In genomic region chr19:38615007-38615581, GRCh38 we compare ENCODE assay signal across 20 cellular contexts. TPM values are rescaled to one million over a fixed set of nuclear protein-coding genes. Genes with fewer than 3 reads are reported as not detected.
DNase-seq lines count a peak whose midpoint lies in the region; ATAC-seq and TF ChIP-seq lines count a peak whose summit lies in the region.
"Had no signal": no experiment of that assay in that cellular context is flagged by ENCODE, and none has a peak within 500 bp of the region (broad histone marks: within the 10 kb centered on the region; RNA-seq: fewer than 3 reads in every experiment).

No MANE protein-coding gene starts in this region.

- no peak overlapping the region for H4K91ac ChIP-seq in trophoblast cell (ENCODE audit: low read depth, low read length)

- H3K9me3 Mint-ChIP-seq in activated naive CD4-positive, alpha-beta T cell treated with anti-CD3 and anti-CD28 coated beads for 36 hours: no peaks in the 10 kb centered on the region
- H3K9me3 Mint-ChIP-seq in central memory CD8-positive, alpha-beta T cell: no peaks in the 10 kb centered on the region
- no peaks in the 10 kb centered on the region for H3K9me3 Mint-ChIP-seq in stimulated activated naive B cell treated with anti-CD40 and anti-IgM and Interleukin-4, amounts not matched to agents 10 μg/mL and 1 μg/mL and 100 μg/mL, for 72 hours
- H3K9me3 Mint-ChIP-seq: endodermal cell had no signal

- no peak overlapping the region for H2AFZ ChIP-seq in OCI-LY1 (ENCODE audit: low read length)
- H2AFZ ChIP-seq in trophoblast cell (ENCODE audit: insufficient read depth, low read length, poor library complexity): no peak overlapping the region

- no peaks in the 10 kb centered on the region for H3K9me2 ChIP-seq in OCI-LY1 (ENCODE audit: low read depth, low read length)

- no peak overlapping the region for H3K27ac Mint-ChIP-seq in activated naive CD4-positive, alpha-beta T cell treated with anti-CD3 and anti-CD28 coated beads for 36 hours
- peak overlapping the region; percentile 76 for H3K27ac Mint-ChIP-seq in central memory CD8-positive, alpha-beta T cell (ENCODE audit: low read depth)
- peak overlapping the region; percentile 93 for H3K27ac Mint-ChIP-seq in stimulated activated naive B cell treated with anti-CD40 and anti-IgM and Interleukin-4, amounts not matched to agents 10 μg/mL and 1 μg/mL and 100 μg/mL, for 72 hours
- H3K27ac Mint-ChIP-seq: endodermal cell had no signal

- H3K4me2 ChIP-seq in OCI-LY1 (ENCODE audit: low read length) (peak overlapping the region; percentile 73), trophoblast cell (ENCODE audit: low read length) (no peak overlapping the region)

- no peaks in the 10 kb centered on the region for H3K27me3 Mint-ChIP-seq in activated naive CD4-positive, alpha-beta T cell treated with anti-CD3 and anti-CD28 coated beads for 36 hours (ENCODE audit: low read depth)
- no peaks in the 10 kb centered on the region for H3K27me3 Mint-ChIP-seq in central memory CD8-positive, alpha-beta T cell
- H3K27me3 Mint-ChIP-seq in stimulated activated naive B cell treated with anti-CD40 and anti-IgM and Interleukin-4, amounts not matched to agents 10 μg/mL and 1 μg/mL and 100 μg/mL, for 72 hours: no peaks in the 10 kb centered on the region

- no peak overlapping the region for H2AK5ac ChIP-seq in trophoblast cell (ENCODE audit: low read length)

- peaks cover 46% of the 10 kb centered on the region for H3K4me1 Mint-ChIP-seq in activated naive CD4-positive, alpha-beta T cell treated with anti-CD3 and anti-CD28 coated beads for 36 hours (ENCODE audit: low read depth)
- peaks cover 66% of the 10 kb centered on the region for H3K4me1 Mint-ChIP-seq in central memory CD8-positive, alpha-beta T cell
- peaks cover 39 to 81% of the 10 kb centered on the region in 2 donors for H3K4me1 Mint-ChIP-seq in stimulated activated naive B cell treated with anti-CD40 and anti-IgM and Interleukin-4, amounts not matched to agents 10 μg/mL and 1 μg/mL and 100 μg/mL, for 72 hours

- no peak overlapping the region for H2BK12ac ChIP-seq in trophoblast cell (ENCODE audit: low read length)

- no peaks in the 10 kb centered on the region for H3K27me3 ChIP-seq in OCI-LY1 (ENCODE audit: insufficient read depth, low read length)
- H3K27me3 ChIP-seq in trophoblast cell (ENCODE audit: insufficient read depth, low read length): no peaks in the 10 kb centered on the region
- H3K27me3 ChIP-seq: sigmoid colon had no signal

- H3K4me3 ChIP-seq in OCI-LY1 (ENCODE audit: low read depth, low read length, poor library complexity, severe bottlenecking) (peak overlapping the region; percentile 100), trophoblast cell (ENCODE audit: low read depth, low read length) (no peak overlapping the region)
- H3K4me3 ChIP-seq: HAP-1, lung, sigmoid colon, SK-N-MC had no signal

- H2BK120ac ChIP-seq in trophoblast cell (ENCODE audit: insufficient read depth, low read length, poor library complexity): no peak overlapping the region

- no peak overlapping the region for H2BK5ac ChIP-seq in trophoblast cell (ENCODE audit: low read depth, low read length, poor library complexity)

- intact Hi-C loops in activated naive CD4-positive, alpha-beta T cell treated with anti-CD3 and anti-CD28 coated beads for 36 hours (cut with micrococcal nuclease): loop anchor here (5.0 to 10.0 kb wide), 4 partner anchors 58 to 710 kb away; partner anchors contain the start of genes KCNK6, RASGRP4, SIPA1L3 and WDR87
- intact Hi-C loops in Right ventricle myocardium superior (cut with DNase I): loop anchor here (10.0 kb wide), 1 partner anchor 320 kb away; the partner anchor contains the start of genes MRPS12 and SARS2

- no peak overlapping the region for H3K18ac ChIP-seq in trophoblast cell (ENCODE audit: low read length)

- no peaks in the 10 kb centered on the region for H3F3A ChIP-seq in OCI-LY1 (ENCODE audit: insufficient read depth, low read length)

- peaks cover 45% of the 10 kb centered on the region for H3K36me3 Mint-ChIP-seq in activated naive CD4-positive, alpha-beta T cell treated with anti-CD3 and anti-CD28 coated beads for 36 hours (ENCODE audit: low read depth)
- H3K36me3 Mint-ChIP-seq in central memory CD8-positive, alpha-beta T cell (ENCODE audit: insufficient read depth): peaks cover 57% of the 10 kb centered on the region
- H3K36me3 Mint-ChIP-seq in stimulated activated naive B cell treated with anti-CD40 and anti-IgM and Interleukin-4, amounts not matched to agents 10 μg/mL and 1 μg/mL and 100 μg/mL, for 72 hours: peaks cover 54 to 61% of the 10 kb centered on the region in 2 donors

- no peak for DNase-seq in activated naive CD4-positive, alpha-beta T cell treated with anti-CD3 and anti-CD28 coated beads for 36 hours
- DNase-seq in activated naive CD4-positive, alpha-beta T cell (lab: John Stamatoyannopoulos, UW): no peak
- DNase-seq in central memory CD8-positive, alpha-beta T cell (ENCODE audit: low spot score in 2 of 2): no peak
- no peak for DNase-seq in stimulated activated naive B cell treated with anti-CD40 and anti-IgM and Interleukin-4, amounts not matched to agents 10 μg/mL and 1 μg/mL and 100 μg/mL, for 72 hours
- DNase-seq in trophoblast cell (no peak), HCEC 1CT (no peak), Right ventricle myocardium superior (no peak)
- DNase-seq: activated effector memory CD4-positive, alpha-beta T cell treated with anti-CD3 and anti-CD28 coated beads, Interleukin-2, amount 50 U/mL, for 16 hours; endodermal cell; foreskin fibroblast; NCI-H1436 treated with DMSO at 0.1 percent for 48 hours; NCI-H345; nucleus accumbens; sigmoid colon; stimulated activated CD4-positive, alpha-beta T cell treated with anti-CD3 and anti-CD28 coated beads, Interleukin-4, amount 100 ng/mL, for 24 hours had no signal

- no peak overlapping the region for H3K23ac ChIP-seq in trophoblast cell (ENCODE audit: low read length)

- peak overlapping the region; percentile 38 for H3K4me3 Mint-ChIP-seq in activated naive CD4-positive, alpha-beta T cell treated with anti-CD3 and anti-CD28 coated beads for 36 hours
- peak overlapping the region; percentile 97 for H3K4me3 Mint-ChIP-seq in central memory CD8-positive, alpha-beta T cell
- peak overlapping the region; percentile 62 to 77 for H3K4me3 Mint-ChIP-seq in stimulated activated naive B cell treated with anti-CD40 and anti-IgM and Interleukin-4, amounts not matched to agents 10 μg/mL and 1 μg/mL and 100 μg/mL, for 72 hours
- H3K4me3 Mint-ChIP-seq: endodermal cell had no signal

- peaks cover 33% of the 10 kb centered on the region for H3K4me1 ChIP-seq in OCI-LY1 (ENCODE audit: insufficient read depth, low read length, severe bottlenecking)
- H3K4me1 ChIP-seq in trophoblast cell (ENCODE audit: control insufficient read depth in 1 of 2, insufficient read depth in 2 of 2, low read length in 2 of 2): peaks cover 11% of the 10 kb centered on the region in 2 experiments

- peak overlapping the region; percentile 94 for H3K27ac ChIP-seq in OCI-LY1 (ENCODE audit: low read depth, low read length, poor library complexity, severe bottlenecking)
- no peak overlapping the region for H3K27ac ChIP-seq in trophoblast cell (ENCODE audit: low read depth, low read length)
- H3K27ac ChIP-seq: HL-60, sigmoid colon, SK-N-MC had no signal

- WGBS in trophoblast cell (ENCODE audit: extremely low coverage, insufficient coverage, insufficient read length): no CpG with 5 or more reads among the region's 7 CpGs

- H3K9ac ChIP-seq in OCI-LY1 (ENCODE audit: low read length) (peak overlapping the region; percentile 22; the same call in 1 of the 2 replicates), trophoblast cell (ENCODE audit: low read length) (no peak overlapping the region)

- H3K79me1 ChIP-seq in trophoblast cell (ENCODE audit: low read length): peaks cover 8% of the 10 kb centered on the region

- no peak for ATAC-seq in central memory CD8-positive, alpha-beta T cell (replicated peaks; ENCODE audit: extremely low read depth, poor library complexity, severe bottlenecking)
- ATAC-seq in stimulated activated naive B cell treated with anti-CD40 and anti-IgM and Interleukin-4, amounts not matched to agents 10 μg/mL and 1 μg/mL and 100 μg/mL, for 72 hours (replicated peaks): no peak
- ATAC-seq in Right ventricle myocardium superior (ENCODE audit: poor library complexity): no peak

- no peak overlapping the region for H3K14ac ChIP-seq in trophoblast cell (ENCODE audit: low read length)

- CTCF ChIA-PET in activated naive CD4-positive, alpha-beta T cell treated with anti-CD3 and anti-CD28 coated beads for 36 hours (lab: Charles Lee): no interaction called here

- no peak overlapping the region for H4K8ac ChIP-seq in trophoblast cell (ENCODE audit: low read depth, low read length)

- H3K4ac ChIP-seq in trophoblast cell (ENCODE audit: low read depth, low read length): no peak overlapping the region

- H3K9me3 ChIP-seq in OCI-LY1 (ENCODE audit: low read length) (no peaks in the 10 kb centered on the region), trophoblast cell (ENCODE audit: insufficient read depth, low read depth, low read length) (peaks cover 3% of the 10 kb centered on the region)
- H3K9me3 ChIP-seq: HAP-1, sigmoid colon had no signal

- H4K12ac ChIP-seq in trophoblast cell (ENCODE audit: low read depth, low read length): no peak overlapping the region

- peaks cover 24% of the 10 kb centered on the region for H3K79me2 ChIP-seq in OCI-LY1 (ENCODE audit: insufficient read depth, low read length)
- H3K79me2 ChIP-seq in trophoblast cell (ENCODE audit: control insufficient read depth, insufficient read depth, low read length, poor library complexity): peaks cover 10% of the 10 kb centered on the region

- no peaks in the 10 kb centered on the region for H4K20me1 ChIP-seq in OCI-LY1 (ENCODE audit: insufficient read depth, low read length)

- TF ChIP-seq CTCF in OCI-LY1 (IDR thresholded peaks at IDR 0.05; ENCODE audit: low read length): no peak

- H3K36me3 ChIP-seq in OCI-LY1 (ENCODE audit: insufficient read depth, low read length): peaks cover 47% of the 10 kb centered on the region
- H3K36me3 ChIP-seq in trophoblast cell (ENCODE audit: control insufficient read depth in 1 of 2, insufficient read depth in 2 of 2, low read length in 2 of 2): peaks cover 0 to under 1% of the 10 kb centered on the region in 2 experiments
- H3K36me3 ChIP-seq: sigmoid colon had no signal

RNA-seq across cellular contexts. Expression of gene MAP4K1, which starts 2.7 kb away (rescaled TPM):
- total RNA-seq in activated naive CD4-positive, alpha-beta T cell treated with anti-CD3 and anti-CD28 coated beads for 36 hours: 100 to 1,000 TPM; 135 to 148 TPM
- polyA plus RNA-seq in trophoblast cell (2013): 0.56 and 0.72 TPM in 2 replicates
- total RNA-seq in Right ventricle myocardium superior: 1.3 TPM

RNA-seq across cellular contexts. Expression of gene EIF3K, which starts 3.9 kb away (rescaled TPM):
- 100 to 1,000 TPM; 299 to 324 TPM for total RNA-seq in activated naive CD4-positive, alpha-beta T cell treated with anti-CD3 and anti-CD28 coated beads for 36 hours
- 205 and 214 TPM in 2 replicates for polyA plus RNA-seq in trophoblast cell (2013)
- total RNA-seq in Right ventricle myocardium superior: 644 TPM

RNA-seq across cellular contexts. Expression of gene ACTN4, which starts 32.4 kb away (rescaled TPM):
- 100 to 1,000 TPM; 117 to 119 TPM for total RNA-seq in activated naive CD4-positive, alpha-beta T cell treated with anti-CD3 and anti-CD28 coated beads for 36 hours
- 442 and 468 TPM in 2 replicates for polyA plus RNA-seq in trophoblast cell (2013)
- 125 TPM for total RNA-seq in Right ventricle myocardium superior

Comparison
In these comparisons a context has a peak if more than half of its experiments do, and no peak if none do; other contexts are left out.
1. H3K4me3 Mint-ChIP-seq: peak in every context shown above with its lines; median percentile 97 in central memory CD8-positive, alpha-beta T cell; 70 in stimulated activated naive B cell treated with anti-CD40 and anti-IgM and Interleukin-4, amounts not matched to agents 10 μg/mL and 1 μg/mL and 100 μg/mL, for 72 hours; 38 in activated naive CD4-positive, alpha-beta T cell treated with anti-CD3 and anti-CD28 coated beads for 36 hours.
2. RNA of gene MAP4K1, which starts 2.7 kb away (total RNA-seq): 135 to 148 TPM in activated naive CD4-positive, alpha-beta T cell treated with anti-CD3 and anti-CD28 coated beads for 36 hours; 1.3 TPM in Right ventricle myocardium superior (single experiment); every median in the first group is over 10 times any median in the second.